In the genomic region with DNA sequence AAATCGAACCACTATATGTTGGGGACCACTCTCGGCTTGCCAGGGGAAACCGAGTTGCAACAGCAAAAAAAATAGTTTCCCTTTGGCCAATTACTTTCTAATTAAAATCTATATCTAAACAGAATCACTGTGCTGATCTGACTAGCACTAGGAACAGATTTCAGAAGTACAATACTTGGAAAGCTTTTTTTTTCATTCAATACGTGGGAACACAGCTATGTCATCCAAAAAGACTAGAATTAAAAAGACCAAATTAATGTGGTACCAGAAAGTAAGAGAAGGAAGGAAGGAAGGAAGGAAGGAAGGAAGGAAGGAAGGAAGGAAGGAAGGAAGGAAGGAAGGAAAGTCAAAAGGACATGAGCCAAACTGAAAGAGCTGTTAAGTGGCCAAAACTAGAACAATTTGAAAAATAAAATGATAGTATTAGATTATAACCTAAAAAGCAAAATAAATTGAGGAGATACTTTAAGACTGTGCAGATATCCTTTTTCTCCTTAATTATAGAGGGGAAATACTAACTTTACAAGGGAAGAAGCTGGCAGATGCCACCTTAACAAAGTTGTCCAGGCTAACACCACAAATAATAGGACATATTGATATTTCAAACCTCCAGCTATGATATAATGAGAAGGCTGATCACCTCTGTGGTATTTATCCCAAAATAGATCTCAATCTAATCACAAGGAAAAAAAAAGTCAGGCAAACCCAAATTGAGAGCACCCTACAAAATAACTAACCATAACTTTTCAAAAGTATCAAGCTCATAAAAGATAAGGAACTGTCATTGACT, we compare ENCODE assay signal across 20 cellular contexts.
"Had no signal": no experiment of that assay in that cellular context is flagged by ENCODE, and none has a peak within 500 bp of the region (broad histone marks: within the 10 kb centered on the region; RNA-seq: fewer than 3 reads in every experiment).

No MANE protein-coding gene starts in this region.

- H3K27me3 ChIP-seq: MG63, SJSA1 had no signal

- H3K4me2 ChIP-seq: SK-N-SH had no signal

- H3K9me2 ChIP-seq: SK-N-SH had no signal

- H3K4me1 ChIP-seq: SJSA1 had no signal

- H3K9me3 ChIP-seq: MG63, SJSA1, SK-N-SH had no signal

- H3K9ac ChIP-seq: SK-N-SH had no signal

- H3K4me3 ChIP-seq: MG63, SJSA1 had no signal

- DNase-seq: KBM-7, MG63, NCI-H1092, NCI-H1105 treated with DMSO at 0.1 percent for 48 hours, NCI-H1417 treated with DMSO at 0.1 percent for 48 hours, NCI-H146, NCI-H1694 treated with DMSO at 0.1 percent for 48 hours, NCI-H1930, NCI-H2081, NCI-H2107, NCI-H2227 treated with DMSO at 0.1 percent for 48 hours, NCI-H524, NCI-H526 treated with DMSO at 0.1 percent for 48 hours, NCI-H748 treated with DMSO at 0.1 percent for 48 hours, Right ventricle myocardium superior, RPMI8226, SIG-M5, SK-N-SH, SW 1271 had no signal

- H3K27ac ChIP-seq: SJSA1 had no signal
